8 cellular contexts compared by ENCODE assay signal in the genomic region with DNA sequence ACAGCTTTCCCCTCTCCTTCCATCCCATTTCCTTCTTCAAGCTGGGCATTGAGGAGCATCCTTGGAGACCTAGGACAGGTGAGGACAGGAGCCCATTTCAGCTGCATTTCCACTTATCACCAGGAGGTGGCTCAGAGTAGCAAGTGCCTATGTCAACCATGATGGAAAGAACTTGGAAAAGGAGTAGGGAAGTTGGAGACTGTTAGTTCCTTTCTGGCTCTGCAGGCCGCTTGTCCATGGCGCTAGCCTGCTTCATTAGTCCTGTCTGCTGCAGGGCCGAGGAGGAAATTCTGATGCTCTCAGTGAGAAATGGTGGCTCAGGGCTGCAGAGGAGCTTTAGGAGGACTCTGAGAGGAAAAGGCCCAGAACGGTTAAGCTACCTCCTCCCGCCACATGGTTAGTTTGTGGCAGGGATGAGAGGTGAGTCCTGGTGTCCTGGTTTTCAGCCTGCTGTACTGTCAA. TPM values are rescaled to one million over a fixed set of nuclear protein-coding genes. Genes with fewer than 3 reads are reported as not detected.
A peak's percentile ranks its signal among the peaks of the same experiment; 100 is the strongest.
DNase-seq lines count a peak whose midpoint lies in the region; ATAC-seq and TF ChIP-seq lines count a peak whose summit lies in the region.

No MANE protein-coding gene starts in this region.

- intact Hi-C loops in mammary epithelial cell (cut with micrococcal nuclease) = loop anchor here (1.0 to 2.0 kb wide), 3 partner anchors 23 to 41 kb away; no protein-coding TSS in a partner anchor

- 59% methylated on average over 5 of the region's 5 CpGs for WGBS in mammary epithelial cell (ENCODE audit: low coverage, missing lambda C conversion rate)

- H3K79me2 ChIP-seq in DOHH2 (ENCODE audit: control insufficient read depth, low read length) (no peaks in the 10 kb centered on the region), mammary epithelial cell (ENCODE audit: insufficient read depth, low read length) (no peaks in the 10 kb centered on the region)

- H3K36me3 ChIP-seq in DOHH2 (ENCODE audit: control insufficient read depth, low read length) (no peaks in the 10 kb centered on the region), mammary epithelial cell (ENCODE audit: insufficient read depth, low read length) (no peaks in the 10 kb centered on the region)

- H3K9ac ChIP-seq in mammary epithelial cell (ENCODE audit: insufficient read depth, low read length) = no peak overlapping the region

- H4K20me1 ChIP-seq in DOHH2 (ENCODE audit: control insufficient read depth, insufficient read depth, low read depth, low read length) = no peaks in the 10 kb centered on the region
- H4K20me1 ChIP-seq in mammary epithelial cell (ENCODE audit: insufficient read depth, low read length) = no peaks in the 10 kb centered on the region

- H3K27me3 ChIP-seq in DOHH2 (ENCODE audit: control insufficient read depth, low read length) = peaks cover 28% of the 10 kb centered on the region
- H3K27me3 ChIP-seq in mammary epithelial cell (ENCODE audit: insufficient read depth, low read length) = no peaks in the 10 kb centered on the region

- TF ChIP-seq CTCF in DOHH2 (IDR thresholded peaks at IDR 0.05; ENCODE audit: low read depth, low read length, poor library complexity, severe bottlenecking) = peak; percentile 81
- TF ChIP-seq CTCF in mammary epithelial cell (conservative IDR thresholded peaks at IDR 0.05 in 1 of 2, IDR thresholded peaks at IDR 0.05 in 1 of 2; ENCODE audit: extremely low read depth in 1 of 2, insufficient read depth in 1 of 2, low read depth in 1 of 2, low read length in 2 of 2) = peak; percentile 88 to 89

- H3K9me3 ChIP-seq in DOHH2 (ENCODE audit: control insufficient read depth, insufficient read depth, low read length) = no peaks in the 10 kb centered on the region
- no peaks in the 10 kb centered on the region for H3K9me3 ChIP-seq in mammary epithelial cell (replicated peaks; ENCODE audit: insufficient read depth, low read length)

- peak; percentile 99 for ATAC-seq in left lobe of liver
- no peak for ATAC-seq in HG03175 (IDR thresholded peaks at IDR 0.05; ENCODE audit: unreplicated experiment)

- H3K4me1 ChIP-seq in DOHH2 (ENCODE audit: control insufficient read depth, low read length) (no peaks in the 10 kb centered on the region), mammary epithelial cell (ENCODE audit: insufficient read depth, low read length) (no peaks in the 10 kb centered on the region)

- H3K4me3 ChIP-seq in DOHH2 (ENCODE audit: low read length) (no peak overlapping the region), mammary epithelial cell (replicated peaks in 1 of 3; ENCODE audit: insufficient read depth in 1 of 3, low read depth in 2 of 3, low read length in 3 of 3) (no peak overlapping the region)

- H3K27ac ChIP-seq in DOHH2 (ENCODE audit: low read depth, low read length) (no peak overlapping the region), mammary epithelial cell (ENCODE audit: insufficient read depth, low read depth, low read length) (no peak overlapping the region)

- no peaks in the 10 kb centered on the region for H3F3A ChIP-seq in DOHH2 (ENCODE audit: control insufficient read depth, insufficient read depth)

- dilution Hi-C loops in mammary epithelial cell (cut with HindIII; ENCODE audit: low sequenced_read_pairs) = no loop called here

- CTCF ChIA-PET in mammary epithelial cell (lab: Charles Lee; ENCODE audit: low non-redundant PET) = interaction anchor here (0.5 to 1.7 kb wide), 2 partner anchors 9 to 23 kb away, joined by 7 read pairs; no protein-coding TSS in a partner anchor

- peak overlapping the region; percentile 4 for H2AFZ ChIP-seq in mammary epithelial cell (ENCODE audit: low read depth, low read length)

- in situ Hi-C loops in mammary epithelial cell (cut with MboI; ENCODE audit: low sequenced_read_pairs in 2 of 2) = loop anchor here in 1 of 2 donors (25.0 kb wide), 1 partner anchor 365 kb away; no protein-coding TSS in a partner anchor

- no peak overlapping the region for H3K4me2 ChIP-seq in DOHH2 (ENCODE audit: low read length)
- H3K4me2 ChIP-seq in mammary epithelial cell (ENCODE audit: insufficient read depth, low read depth, low read length) = no peak overlapping the region

- no peaks in the 10 kb centered on the region for H3K9me2 ChIP-seq in DOHH2 (replicated peaks; ENCODE audit: control insufficient read depth, low read length)

- DNase-seq in Kasumi-1 (lab: John Stamatoyannopoulos, UW) (peak; percentile 26 to 48), T-helper 1 cell (peak in 4 of 5 donors; percentile 31 to 55 (median 36)), mammary epithelial cell (peak; percentile 55), left lobe of liver (ENCODE audit: low spot score) (peak; percentile 72), GM19238 (ENCODE audit: insufficient read length, low spot score) (no peak)
- peak; percentile 10 to 19 for DNase-seq in stimulated activated CD8-positive, alpha-beta memory T cell treated with anti-CD3 and anti-CD28 coated beads, Interleukin-4, amount 100 ng/mL, for 1 hour (ENCODE audit: low read depth in 2 of 2, low spot score in 1 of 2)

- BruUV-seq in mammary epithelial cell (replicated peaks; lab: Mats Ljungman, UMichigan) = no TSS peak

RNA-seq across cellular contexts. Expression of gene CD276, which starts 7.0 kb away (rescaled TPM):
- total RNA-seq in mammary epithelial cell = 100 to 1,000 TPM in 1 of 2 donors, 10 to 100 TPM in 1; 50.5 to 110 TPM
- polyA plus RNA-seq in mammary epithelial cell = 128 TPM
- 224 TPM for polyA minus RNA-seq in mammary epithelial cell
- 20.5 TPM for total RNA-seq in left lobe of liver

RNA-seq across cellular contexts. Expression of gene NPTN, which starts 44.0 kb away (rescaled TPM):
- 100 to 1,000 TPM; 118 to 143 TPM for total RNA-seq in mammary epithelial cell
- polyA plus RNA-seq in mammary epithelial cell = 206 TPM
- polyA minus RNA-seq in mammary epithelial cell = 246 TPM
- total RNA-seq in left lobe of liver = 24.2 TPM
